1 cellular context compared by ENCODE assay signal in genomic region chr9:38154501-38155421, GRCh38.
TF ChIP-seq lines count a peak whose summit lies in the region.

No MANE protein-coding gene starts in this region.

TF ChIP-seq in K562, 482 proteins besides CTCF, POLR2A, EP300 and RAD21 (continued from another document):
- TF ChIP-seq USF1 (CRISPR knock-in tag; IDR thresholded peaks at IDR 0.05): no peak
- TF ChIP-seq ELF1 (tag; IDR thresholded peaks at IDR 0.05): no peak
- no peak for TF ChIP-seq TARDBP (IDR thresholded peaks at IDR 0.05)
- no peak for TF ChIP-seq ZNF561 (CRISPR knock-in tag; conservative IDR thresholded peaks at IDR 0.05)
- TF ChIP-seq CHD1 (IDR thresholded peaks at IDR 0.05; ENCODE audit: low read length): no peak
- no peak for TF ChIP-seq ZNF165 (CRISPR knock-in tag; IDR thresholded peaks at IDR 0.05; ENCODE audit: borderline replicate concordance)
- no peak for TF ChIP-seq PRPF4 (IDR thresholded peaks at IDR 0.05; ENCODE audit: insufficient read depth, low read depth, low read length, poor library complexity, severe bottlenecking)
- TF ChIP-seq SLC30A9 (CRISPR knock-in tag; IDR thresholded peaks at IDR 0.05): no peak
- no peak for TF ChIP-seq ZNF24 (IDR thresholded peaks at IDR 0.05)
- no peak for TF ChIP-seq ZNF395 (CRISPR knock-in tag; IDR thresholded peaks at IDR 0.05)
